ENCODE assay signal across 3 cellular contexts in genomic region chr16:88875703-88876234, GRCh38.
TF ChIP-seq lines count a peak whose summit lies in the region.

No MANE protein-coding gene starts in this region.

TF ChIP-seq in GM23338, 12 proteins besides CTCF, POLR2A, EP300 and RAD21:
- TF ChIP-seq CREB1 (CRISPR knock-in tag; IDR thresholded peaks at IDR 0.05; ENCODE audit: low read depth) (no peak), ETS1 (IDR thresholded peaks at IDR 0.05) (no peak)

TF ChIP-seq in HCT116, 20 proteins besides CTCF, POLR2A, EP300 and RAD21:
- TF ChIP-seq ZNF274 (IDR thresholded peaks at IDR 0.05; ENCODE audit: low read depth, low read length): no peak

TF ChIP-seq in K562, 482 proteins besides CTCF, POLR2A, EP300 and RAD21:
- TF ChIP-seq RBM22 (IDR thresholded peaks at IDR 0.05; ENCODE audit: low read depth, low read length, poor library complexity, severe bottlenecking) (peak; percentile 91), NCOA6 (IDR thresholded peaks at IDR 0.05) (no peak)
TF ChIP-seq in K562: peak in this region for 1.
